20 cellular contexts compared by ENCODE assay signal in the genomic region with DNA sequence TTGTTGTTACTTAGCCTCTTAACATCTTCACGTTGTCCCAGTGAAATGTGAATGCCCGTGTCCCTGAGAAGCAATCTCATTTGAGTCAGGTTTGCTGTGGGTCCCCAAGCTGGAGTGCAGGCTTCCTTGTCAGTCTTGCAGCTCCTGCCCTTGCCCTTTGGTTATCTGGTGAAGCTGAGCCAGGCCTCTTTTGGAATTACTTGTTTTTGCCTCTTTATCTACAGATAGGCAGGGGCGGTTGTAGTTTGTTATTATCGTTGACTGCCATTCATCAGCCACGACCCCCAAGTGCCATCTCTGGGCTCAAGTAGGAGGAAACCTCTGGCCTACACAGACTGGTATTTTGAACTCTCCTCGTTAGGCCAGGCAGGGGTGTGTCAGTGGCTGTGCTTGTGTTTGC. TPM values are rescaled to one million over a fixed set of nuclear protein-coding genes. Genes with fewer than 3 reads are reported as not detected.
A peak's percentile ranks its signal among the peaks of the same experiment; 100 is the strongest.
DNase-seq lines count a peak whose midpoint lies in the region; ATAC-seq, FAIRE-seq and TF ChIP-seq lines count a peak whose summit lies in the region.
"Had no signal": no experiment of that assay in that cellular context is flagged by ENCODE, and none has a peak within 500 bp of the region (broad histone marks: within the 10 kb centered on the region; RNA-seq: fewer than 3 reads in every experiment).

No MANE protein-coding gene starts in this region.

- H3K36me3 ChIP-seq in HepG2 (replicated peaks in 1 of 2; ENCODE audit: control insufficient read depth in 1 of 2, insufficient read depth in 2 of 2, low read length in 2 of 2) = peaks cover 12 to 37% of the 10 kb centered on the region in 2 experiments
- peaks cover 0 to 16% (median under 1%) of the 10 kb centered on the region in 4 donors for H3K36me3 ChIP-seq in right lobe of liver
- peaks cover 36 to 54% of the 10 kb centered on the region in 2 experiments for H3K36me3 ChIP-seq in mesenchymal stem cell (ENCODE audit: control insufficient read depth in 1 of 2, insufficient read depth in 2 of 2, low read depth in 1 of 2, low read length in 2 of 2)

- TF ChIP-seq EP300 in HepG2 (IDR thresholded peaks at IDR 0.05; ENCODE audit: low read depth in 2 of 2, low read length in 2 of 2) (no peak), HepG2 (CRISPR knock-in tag; IDR thresholded peaks at IDR 0.05; ENCODE audit: borderline replicate concordance) (no peak)

- H3K79me1 ChIP-seq in mesenchymal stem cell (replicated peaks; ENCODE audit: low read length, poor library complexity, severe bottlenecking) = peaks cover 37% of the 10 kb centered on the region

- H3K79me2 ChIP-seq in HepG2 (ENCODE audit: insufficient read depth, low read length) = peaks cover 25% of the 10 kb centered on the region

- peaks cover 16% of the 10 kb centered on the region for H3K36me3 Mint-ChIP-seq in activated T-helper 1 cell treated with anti-CD3 and anti-CD28 coated beads, Interleukin-12 subunit alpha, Interleukin-12 subunit beta, Interleukin-2, Interleukin-4 antibody, amounts not matched to agents 30 ng/mL and 10 ng/mL and 1 ng/mL, durations not matched to agents 14 hours and 24 hours and 36 hours (ENCODE audit: low read depth)
- H3K36me3 Mint-ChIP-seq in activated naive CD4-positive, alpha-beta T cell treated with anti-CD3 and anti-CD28 coated beads, Interleukin-2, amount 10 ng/mL, durations not matched to agents 7 days and 5 days = peaks cover 20% of the 10 kb centered on the region
- H3K36me3 Mint-ChIP-seq: natural killer cell had no signal

- no peak overlapping the region for H2BK15ac ChIP-seq in mesenchymal stem cell (ENCODE audit: low read depth, poor library complexity, severe bottlenecking)

- ATAC-seq in HepG2 (no peak), right lobe of liver (no peak), GM18519 (IDR thresholded peaks at IDR 0.05; ENCODE audit: low FRiP score, unreplicated experiment) (no peak)
- ATAC-seq: HCT116; natural killer cell; stimulated activated naive CD8-positive, alpha-beta T cell treated with anti-CD3 and anti-CD28 coated beads, Interleukin-15, amount 100 ng/mL, for 72 hours had no signal

- no peak for TF ChIP-seq RAD21 in HepG2 (CRISPR knock-in tag; IDR thresholded peaks at IDR 0.05)

- no peak for DNase-seq in HepG2 (ENCODE audit: low spot score)
- no peak for DNase-seq in right lobe of liver
- no peak for DNase-seq in activated T-helper 1 cell treated with anti-CD3 and anti-CD28 coated beads, Interleukin-12 subunit alpha, Interleukin-12 subunit beta, Interleukin-2, Interleukin-4 antibody, amounts not matched to agents 30 ng/mL and 10 ng/mL and 1 ng/mL, durations not matched to agents 14 hours and 24 hours and 36 hours (ENCODE audit: low spot score)
- DNase-seq in mesenchymal stem cell = no peak
- no peak for DNase-seq in NCI-H446 treated with DMSO at 0.1 percent for 48 hours (lab: John Stamatoyannopoulos, UW)
- no peak for DNase-seq in DMS153 (lab: John Stamatoyannopoulos, UW)
- no peak for DNase-seq in activated naive CD4-positive, alpha-beta T cell treated with anti-CD3 and anti-CD28 coated beads, Interleukin-2, amount 10 ng/mL, durations not matched to agents 7 days and 5 days
- DNase-seq: activated CD4-positive, alpha-beta T cell treated with anti-CD3 and anti-CD28 coated beads, Interleukin-2, amount 50 U/mL, for 1 hour; MM.1S; natural killer cell; NCI-H187; NCI-H510A; stimulated activated CD4-positive, alpha-beta T cell treated with anti-CD3 and anti-CD28 coated beads, Interleukin-15, amount 100 ng/mL, for 24 hours; stimulated activated naive CD8-positive, alpha-beta T cell treated with anti-CD3 and anti-CD28 coated beads, Interleukin-15, amount 100 ng/mL, for 72 hours had no signal

- H2BK120ac ChIP-seq in mesenchymal stem cell (ENCODE audit: low read depth, low read length) = no peak overlapping the region

- no peak overlapping the region for H3K4ac ChIP-seq in mesenchymal stem cell (ENCODE audit: low read depth in 1 of 2, low read length in 2 of 2)

- TF ChIP-seq POLR2A in HepG2 (IDR thresholded peaks at IDR 0.05; ENCODE audit: insufficient read depth in 1 of 2, low read depth in 2 of 2, low read length in 2 of 2) (no peak), right lobe of liver (IDR thresholded peaks at IDR 0.05) (no peak)

- BruUV-seq in HepG2 (replicated peaks; lab: Mats Ljungman, UMichigan) = no TSS peak

- H3K18ac ChIP-seq in mesenchymal stem cell (ENCODE audit: low read depth in 1 of 2, low read length in 2 of 2) = no peak overlapping the region

- H3K23ac ChIP-seq in mesenchymal stem cell (ENCODE audit: low read length in 2 of 2) = no peak overlapping the region

- H3K4me1 Mint-ChIP-seq in activated T-helper 1 cell treated with anti-CD3 and anti-CD28 coated beads, Interleukin-12 subunit alpha, Interleukin-12 subunit beta, Interleukin-2, Interleukin-4 antibody, amounts not matched to agents 30 ng/mL and 10 ng/mL and 1 ng/mL, durations not matched to agents 14 hours and 24 hours and 36 hours (ENCODE audit: low read depth) = peaks cover 44% of the 10 kb centered on the region
- H3K4me1 Mint-ChIP-seq in activated naive CD4-positive, alpha-beta T cell treated with anti-CD3 and anti-CD28 coated beads, Interleukin-2, amount 10 ng/mL, durations not matched to agents 7 days and 5 days = peaks cover 44% of the 10 kb centered on the region

- CTCF ChIA-PET in HepG2 (lab: Yijun Ruan, JAX; ENCODE audit: low intra/inter-chr PET ratio, low total read pairs) = no interaction called here
- CTCF ChIA-PET in activated naive CD4-positive, alpha-beta T cell treated with anti-CD3 and anti-CD28 coated beads, Interleukin-2, amount 10 ng/mL, durations not matched to agents 7 days and 5 days (lab: Charles Lee) = interaction anchor here (1.3 kb wide), 1 partner anchor 21 kb away, joined by 3 read pairs; no protein-coding TSS in a partner anchor

- no peak overlapping the region for H3K4me3 ChIP-seq in HepG2 (replicated peaks in 1 of 3; ENCODE audit: insufficient read depth in 1 of 3, low read depth in 2 of 3, low read length in 3 of 3)
- no peak overlapping the region for H3K4me3 ChIP-seq in right lobe of liver
- peak overlapping the region in 1 of 2 experiments; percentile 98 for H3K4me3 ChIP-seq in mesenchymal stem cell (ENCODE audit: insufficient read depth in 1 of 2, low read depth in 1 of 2, low read length in 2 of 2)

- H3K4me3 Mint-ChIP-seq in activated T-helper 1 cell treated with anti-CD3 and anti-CD28 coated beads, Interleukin-12 subunit alpha, Interleukin-12 subunit beta, Interleukin-2, Interleukin-4 antibody, amounts not matched to agents 30 ng/mL and 10 ng/mL and 1 ng/mL, durations not matched to agents 14 hours and 24 hours and 36 hours = peak overlapping the region; percentile 28
- no peak overlapping the region for H3K4me3 Mint-ChIP-seq in activated naive CD4-positive, alpha-beta T cell treated with anti-CD3 and anti-CD28 coated beads, Interleukin-2, amount 10 ng/mL, durations not matched to agents 7 days and 5 days
- H3K4me3 Mint-ChIP-seq: natural killer cell had no signal

- H4K8ac ChIP-seq in mesenchymal stem cell (ENCODE audit: low read length) = no peak overlapping the region

- H2BK5ac ChIP-seq in mesenchymal stem cell (ENCODE audit: low read depth, low read length, poor library complexity, severe bottlenecking) = no peak overlapping the region

- H3K27me3 Mint-ChIP-seq in activated T-helper 1 cell treated with anti-CD3 and anti-CD28 coated beads, Interleukin-12 subunit alpha, Interleukin-12 subunit beta, Interleukin-2, Interleukin-4 antibody, amounts not matched to agents 30 ng/mL and 10 ng/mL and 1 ng/mL, durations not matched to agents 14 hours and 24 hours and 36 hours (ENCODE audit: insufficient read depth) = no peaks in the 10 kb centered on the region
- no peaks in the 10 kb centered on the region for H3K27me3 Mint-ChIP-seq in activated naive CD4-positive, alpha-beta T cell treated with anti-CD3 and anti-CD28 coated beads, Interleukin-2, amount 10 ng/mL, durations not matched to agents 7 days and 5 days
- H3K27me3 Mint-ChIP-seq: stimulated activated naive CD8-positive, alpha-beta T cell treated with anti-CD3 and anti-CD28 coated beads, Interleukin-15, amount 100 ng/mL, for 72 hours had no signal

- no peak overlapping the region for H3K14ac ChIP-seq in mesenchymal stem cell (ENCODE audit: low read length in 2 of 2)

- H4K91ac ChIP-seq in mesenchymal stem cell (ENCODE audit: low read length) = no peak overlapping the region

- H2BK12ac ChIP-seq in mesenchymal stem cell (ENCODE audit: low read length in 2 of 2) = no peak overlapping the region

- POLR2A ChIA-PET in HepG2 (lab: Yijun Ruan, JAX) = interaction anchor here (1.0 to 6.6 kb wide), 3 partner anchors 8 to 219 kb away, joined by 3 to 332 read pairs (median 6); partner anchors contain the start of gene TMEM14B

- H2AFZ ChIP-seq in HepG2 (ENCODE audit: low read length) (no peak overlapping the region), mesenchymal stem cell (ENCODE audit: low read depth, low read length) (no peak overlapping the region)

- H3K27ac Mint-ChIP-seq in activated T-helper 1 cell treated with anti-CD3 and anti-CD28 coated beads, Interleukin-12 subunit alpha, Interleukin-12 subunit beta, Interleukin-2, Interleukin-4 antibody, amounts not matched to agents 30 ng/mL and 10 ng/mL and 1 ng/mL, durations not matched to agents 14 hours and 24 hours and 36 hours = no peak overlapping the region
- H3K27ac Mint-ChIP-seq in activated naive CD4-positive, alpha-beta T cell treated with anti-CD3 and anti-CD28 coated beads, Interleukin-2, amount 10 ng/mL, durations not matched to agents 7 days and 5 days = no peak overlapping the region
- H3K27ac Mint-ChIP-seq: stimulated activated naive CD8-positive, alpha-beta T cell treated with anti-CD3 and anti-CD28 coated beads, Interleukin-15, amount 100 ng/mL, for 72 hours had no signal

- intact Hi-C loops in HepG2 (cut with micrococcal nuclease; ENCODE audit: unreplicated experiment) = no loop called here
- intact Hi-C loops in right lobe of liver (cut with DNase I) = no loop called here
- intact Hi-C loops in activated T-helper 1 cell treated with anti-CD3 and anti-CD28 coated beads, Interleukin-12 subunit alpha, Interleukin-12 subunit beta, Interleukin-2, Interleukin-4 antibody, amounts not matched to agents 30 ng/mL and 10 ng/mL and 1 ng/mL, durations not matched to agents 14 hours and 24 hours and 36 hours (cut with micrococcal nuclease) = no loop called here

- no peaks in the 10 kb centered on the region for H4K20me1 ChIP-seq in HepG2 (ENCODE audit: insufficient read depth, low read length)

- no peak overlapping the region for H3K9ac ChIP-seq in HepG2 (ENCODE audit: insufficient read depth, low read depth, low read length)
- H3K9ac ChIP-seq in mesenchymal stem cell (ENCODE audit: low read length) = peak overlapping the region; percentile 99

- FAIRE-seq in HepG2 (lab: Jason Lieb, UNC) = no peak
- FAIRE-seq: colon, frontal cortex had no signal

- peaks cover 34% of the 10 kb centered on the region for H3K4me1 ChIP-seq in HepG2 (ENCODE audit: insufficient read depth, low read length)
- H3K4me1 ChIP-seq in right lobe of liver = peaks cover 0 to 13% (median 0%) of the 10 kb centered on the region in 4 donors
- H3K4me1 ChIP-seq in mesenchymal stem cell (ENCODE audit: control insufficient read depth, insufficient read depth, low read depth, low read length) = peaks cover 3% of the 10 kb centered on the region

- in situ Hi-C loops in HepG2 (cut with HindIII; ENCODE audit: extremely low pct_ligation_motif_present, low pct_unique_long_range_greater_than_20kb) = no loop called here

- no peaks in the 10 kb centered on the region for H3K9me3 ChIP-seq in HepG2 (ENCODE audit: low read length)
- no peaks in the 10 kb centered on the region for H3K9me3 ChIP-seq in right lobe of liver
- H3K9me3 ChIP-seq in mesenchymal stem cell (ENCODE audit: control insufficient read depth, low read length) = no peaks in the 10 kb centered on the region

- 92% methylated on average over 6 of the region's 6 CpGs for WGBS in HepG2 (ENCODE audit: low lambda C conversion rate)
- 67% methylated on average over 5 of the region's 6 CpGs for WGBS in right lobe of liver (ENCODE audit: insufficient coverage, low coverage, low lambda C conversion rate, missing lambda C conversion rate)
- WGBS in mesenchymal stem cell = 91% methylated on average over 6 of the region's 6 CpGs

- peak overlapping the region; percentile 73; the same call in 1 of the 2 replicates for H3K4me2 ChIP-seq in HepG2 (ENCODE audit: low read depth, low read length)
- H3K4me2 ChIP-seq in mesenchymal stem cell (ENCODE audit: low read length, poor library complexity, severe bottlenecking) = no peak overlapping the region

- no peak overlapping the region for H2AK5ac ChIP-seq in mesenchymal stem cell (ENCODE audit: low read length, severe bottlenecking)

- H3K27me3 ChIP-seq in HepG2 (ENCODE audit: control insufficient read depth in 1 of 2, insufficient read depth in 2 of 2, low read length in 2 of 2) (no peaks in the 10 kb centered on the region), right lobe of liver (no peaks in the 10 kb centered on the region), mesenchymal stem cell (ENCODE audit: control insufficient read depth in 1 of 2, insufficient read depth in 1 of 2, low read length in 2 of 2) (no peaks in the 10 kb centered on the region)

- H3K9me3 Mint-ChIP-seq in activated T-helper 1 cell treated with anti-CD3 and anti-CD28 coated beads, Interleukin-12 subunit alpha, Interleukin-12 subunit beta, Interleukin-2, Interleukin-4 antibody, amounts not matched to agents 30 ng/mL and 10 ng/mL and 1 ng/mL, durations not matched to agents 14 hours and 24 hours and 36 hours = no peaks in the 10 kb centered on the region
- H3K9me3 Mint-ChIP-seq in activated naive CD4-positive, alpha-beta T cell treated with anti-CD3 and anti-CD28 coated beads, Interleukin-2, amount 10 ng/mL, durations not matched to agents 7 days and 5 days = no peaks in the 10 kb centered on the region
- H3K9me3 Mint-ChIP-seq: natural killer cell; stimulated activated naive CD8-positive, alpha-beta T cell treated with anti-CD3 and anti-CD28 coated beads, Interleukin-15, amount 100 ng/mL, for 72 hours had no signal

- no peak for TF ChIP-seq CTCF in HepG2 (CRISPR knock-in tag; IDR thresholded peaks at IDR 0.05)
- TF ChIP-seq CTCF in right lobe of liver (IDR thresholded peaks at IDR 0.05) = no peak

- H3K27ac ChIP-seq in HepG2 (ENCODE audit: extremely low read length, insufficient read depth, low read length) (no peak overlapping the region), right lobe of liver (no peak overlapping the region), mesenchymal stem cell (ENCODE audit: low read length, poor library complexity, severe bottlenecking) (no peak overlapping the region)

RNA-seq across cellular contexts. Expression of gene TMEM14C, which starts 2.2 kb away (rescaled TPM):
- 163 and 184 TPM in 2 replicates for total RNA-seq in HepG2 (2016; rRNA removed; fragmentation: Illumina TruSeq; extraction: Trizol)
- 87.4 and 106 TPM in 2 replicates for total RNA-seq in HepG2 (2016; cell fraction: cytosol; rRNA removed; fragmentation: Illumina TruSeq; extraction: Trizol; ENCODE audit: low read depth)
- total RNA-seq in HepG2 (2016; cell fraction: insoluble cytoplasmic fraction; rRNA removed; fragmentation: Illumina TruSeq; extraction: Trizol) = 172 and 188 TPM in 2 replicates
- 122 and 141 TPM in 2 replicates for total RNA-seq in HepG2 (2016; cell fraction: membrane; rRNA removed; fragmentation: Illumina TruSeq; extraction: Trizol)
- total RNA-seq in HepG2 (2016; cell fraction: nucleus; rRNA removed; fragmentation: Illumina TruSeq; extraction: Trizol) = 137 and 149 TPM in 2 replicates
- 157 and 184 TPM in 2 replicates for polyA plus RNA-seq in HepG2 (2011; rRNA removed)
- polyA plus RNA-seq in HepG2 (2011; cell fraction: cytosol; rRNA removed) = 179 and 195 TPM in 2 replicates
- 50.7 TPM in 2 replicates for polyA plus RNA-seq in HepG2 (2011; cell fraction: nucleus; rRNA removed)
- polyA plus RNA-seq in HepG2 (2012) = 127 and 151 TPM in 2 replicates
- 93.8 and 119 TPM in 2 replicates for polyA plus RNA-seq in HepG2 (2016; cell fraction: cytosol; fragmentation: Illumina TruSeq; extraction: Trizol; ENCODE audit: low read depth)
- 155 and 169 TPM in 2 replicates for polyA plus RNA-seq in HepG2 (2016; cell fraction: insoluble cytoplasmic fraction; fragmentation: Illumina TruSeq; extraction: Trizol; ENCODE audit: low read depth)
- 116 and 139 TPM in 2 replicates for polyA plus RNA-seq in HepG2 (2016; cell fraction: membrane; fragmentation: Illumina TruSeq; extraction: Trizol; ENCODE audit: low read depth)
- polyA plus RNA-seq in HepG2 (2016; cell fraction: nucleus; fragmentation: Illumina TruSeq; extraction: Trizol; ENCODE audit: insufficient read depth, low read depth) = 215 and 223 TPM in 2 replicates
- 101 and 129 TPM in 2 replicates for polyA minus RNA-seq in HepG2 (2011; rRNA and poly(A)+ RNA removed; ENCODE audit: low replicate concordance)
- polyA minus RNA-seq in HepG2 (2011; cell fraction: cytosol; rRNA and poly(A)+ RNA removed) = 36.3 and 44.5 TPM in 2 replicates
- polyA minus RNA-seq in HepG2 (2011; cell fraction: nucleus; rRNA and poly(A)+ RNA removed) = 24.2 and 24.3 TPM in 2 replicates
- 10 to 100 TPM; 45.6 to 72.1 (median 54.0) TPM for total RNA-seq in right lobe of liver
- 57.3 and 63.1 TPM in 2 replicates for total RNA-seq in activated T-helper 1 cell treated with anti-CD3 and anti-CD28 coated beads, Interleukin-12 subunit alpha, Interleukin-12 subunit beta, Interleukin-2, Interleukin-4 antibody, amounts not matched to agents 30 ng/mL and 10 ng/mL and 1 ng/mL, durations not matched to agents 14 hours and 24 hours and 36 hours
- 216 TPM for polyA plus RNA-seq in mesenchymal stem cell (2013, experiment 1 of 2)
- polyA plus RNA-seq in mesenchymal stem cell (2013, experiment 2 of 2) = 223 TPM

RNA-seq across cellular contexts. Expression of gene TMEM14B, which starts 22.6 kb away (rescaled TPM):
- total RNA-seq in HepG2 (2016; rRNA removed; fragmentation: Illumina TruSeq; extraction: Trizol) (191 and 200 TPM in 2 replicates), right lobe of liver (10 to 100 TPM; 32.6 to 49.8 (median 43.5) TPM)
- 220 and 308 TPM in 2 replicates for total RNA-seq in HepG2 (2016; cell fraction: cytosol; rRNA removed; fragmentation: Illumina TruSeq; extraction: Trizol; ENCODE audit: low read depth)
- total RNA-seq in HepG2 (2016; cell fraction: insoluble cytoplasmic fraction; rRNA removed; fragmentation: Illumina TruSeq; extraction: Trizol) = 192 and 194 TPM in 2 replicates
- 279 and 333 TPM in 2 replicates for total RNA-seq in HepG2 (2016; cell fraction: membrane; rRNA removed; fragmentation: Illumina TruSeq; extraction: Trizol)
- 116 and 125 TPM in 2 replicates for total RNA-seq in HepG2 (2016; cell fraction: nucleus; rRNA removed; fragmentation: Illumina TruSeq; extraction: Trizol)
- 86.9 and 133 TPM in 2 replicates for polyA plus RNA-seq in HepG2 (2011; rRNA removed)
- polyA plus RNA-seq in HepG2 (2011; cell fraction: cytosol; rRNA removed) = 90.3 and 110 TPM in 2 replicates
- polyA plus RNA-seq in HepG2 (2011; cell fraction: nucleus; rRNA removed) = 36.1 and 45.4 TPM in 2 replicates
- 61.8 and 116 TPM in 2 replicates for polyA plus RNA-seq in HepG2 (2012)
- polyA plus RNA-seq in HepG2 (2016; cell fraction: cytosol; fragmentation: Illumina TruSeq; extraction: Trizol; ENCODE audit: low read depth) = 248 and 371 TPM in 2 replicates
- polyA plus RNA-seq in HepG2 (2016; cell fraction: insoluble cytoplasmic fraction; fragmentation: Illumina TruSeq; extraction: Trizol; ENCODE audit: low read depth) = 171 and 177 TPM in 2 replicates
- polyA plus RNA-seq in HepG2 (2016; cell fraction: membrane; fragmentation: Illumina TruSeq; extraction: Trizol; ENCODE audit: low read depth) = 243 and 316 TPM in 2 replicates
- polyA plus RNA-seq in HepG2 (2016; cell fraction: nucleus; fragmentation: Illumina TruSeq; extraction: Trizol; ENCODE audit: insufficient read depth, low read depth) = 178 and 179 TPM in 2 replicates
- 57.9 and 63.5 TPM in 2 replicates for polyA minus RNA-seq in HepG2 (2011; rRNA and poly(A)+ RNA removed; ENCODE audit: low replicate concordance)
- 22.6 and 28.8 TPM in 2 replicates for polyA minus RNA-seq in HepG2 (2011; cell fraction: cytosol; rRNA and poly(A)+ RNA removed)
- 64.8 and 69.5 TPM in 2 replicates for polyA minus RNA-seq in HepG2 (2011; cell fraction: nucleus; rRNA and poly(A)+ RNA removed)
- total RNA-seq in activated T-helper 1 cell treated with anti-CD3 and anti-CD28 coated beads, Interleukin-12 subunit alpha, Interleukin-12 subunit beta, Interleukin-2, Interleukin-4 antibody, amounts not matched to agents 30 ng/mL and 10 ng/mL and 1 ng/mL, durations not matched to agents 14 hours and 24 hours and 36 hours = 82.1 and 83.7 TPM in 2 replicates
- polyA plus RNA-seq in mesenchymal stem cell (2013, experiment 1 of 2) = 76.2 TPM
- polyA plus RNA-seq in mesenchymal stem cell (2013, experiment 2 of 2) = 78.3 TPM

RNA-seq across cellular contexts. Expression of gene PAK1IP1, which starts 30.3 kb away (rescaled TPM):
- total RNA-seq in HepG2 (2016; rRNA removed; fragmentation: Illumina TruSeq; extraction: Trizol) (66.2 and 106 TPM in 2 replicates), right lobe of liver (1 to 10 TPM; 3.4 to 9.1 (median 6.5) TPM)
- 11.9 and 13.2 TPM in 2 replicates for total RNA-seq in HepG2 (2016; cell fraction: cytosol; rRNA removed; fragmentation: Illumina TruSeq; extraction: Trizol; ENCODE audit: low read depth)
- 64.7 and 103 TPM in 2 replicates for total RNA-seq in HepG2 (2016; cell fraction: insoluble cytoplasmic fraction; rRNA removed; fragmentation: Illumina TruSeq; extraction: Trizol)
- total RNA-seq in HepG2 (2016; cell fraction: membrane; rRNA removed; fragmentation: Illumina TruSeq; extraction: Trizol) = 18.5 and 23.4 TPM in 2 replicates
- total RNA-seq in HepG2 (2016; cell fraction: nucleus; rRNA removed; fragmentation: Illumina TruSeq; extraction: Trizol) = 27.0 and 28.3 TPM in 2 replicates
- 17.0 and 23.4 TPM in 2 replicates for polyA plus RNA-seq in HepG2 (2011; rRNA removed)
- polyA plus RNA-seq in HepG2 (2011; cell fraction: cytosol; rRNA removed) = 11.7 and 15.1 TPM in 2 replicates
- polyA plus RNA-seq in HepG2 (2011; cell fraction: nucleus; rRNA removed) = 5.6 and 6.6 TPM in 2 replicates
- 21.1 and 24.1 TPM in 2 replicates for polyA plus RNA-seq in HepG2 (2012)
- polyA plus RNA-seq in HepG2 (2016; cell fraction: cytosol; fragmentation: Illumina TruSeq; extraction: Trizol; ENCODE audit: low read depth) = 5.7 and 6.5 TPM in 2 replicates
- 92.1 and 98.0 TPM in 2 replicates for polyA plus RNA-seq in HepG2 (2016; cell fraction: insoluble cytoplasmic fraction; fragmentation: Illumina TruSeq; extraction: Trizol; ENCODE audit: low read depth)
- polyA plus RNA-seq in HepG2 (2016; cell fraction: membrane; fragmentation: Illumina TruSeq; extraction: Trizol; ENCODE audit: low read depth) = 9.4 and 11.3 TPM in 2 replicates
- polyA plus RNA-seq in HepG2 (2016; cell fraction: nucleus; fragmentation: Illumina TruSeq; extraction: Trizol; ENCODE audit: insufficient read depth, low read depth) = 36.0 and 37.3 TPM in 2 replicates
- polyA minus RNA-seq in HepG2 (2011; rRNA and poly(A)+ RNA removed; ENCODE audit: low replicate concordance) = 15.3 and 20.5 TPM in 2 replicates
- polyA minus RNA-seq in HepG2 (2011; cell fraction: cytosol; rRNA and poly(A)+ RNA removed) = 6.3 and 9.7 TPM in 2 replicates
- 7.9 and 10.6 TPM in 2 replicates for polyA minus RNA-seq in HepG2 (2011; cell fraction: nucleus; rRNA and poly(A)+ RNA removed)
- 35.3 and 37.4 TPM in 2 replicates for total RNA-seq in activated T-helper 1 cell treated with anti-CD3 and anti-CD28 coated beads, Interleukin-12 subunit alpha, Interleukin-12 subunit beta, Interleukin-2, Interleukin-4 antibody, amounts not matched to agents 30 ng/mL and 10 ng/mL and 1 ng/mL, durations not matched to agents 14 hours and 24 hours and 36 hours
- polyA plus RNA-seq in mesenchymal stem cell (2013, experiment 1 of 2) = 22.4 TPM
- 23.4 TPM for polyA plus RNA-seq in mesenchymal stem cell (2013, experiment 2 of 2)

RNA-seq across cellular contexts. Expression of gene C6orf52, which starts 30.6 kb away (rescaled TPM):
- total RNA-seq in HepG2 (2016; rRNA removed; fragmentation: Illumina TruSeq; extraction: Trizol) (0.53 and 0.66 TPM in 2 replicates), right lobe of liver (1 to 10 TPM in 1 of 6 experiments, under 1 TPM in 1, not detected in 4; 0.75 to 1.2 TPM)
- total RNA-seq in HepG2 (2016; cell fraction: cytosol; rRNA removed; fragmentation: Illumina TruSeq; extraction: Trizol; ENCODE audit: low read depth) = not detected in 2 replicates
- total RNA-seq in HepG2 (2016; cell fraction: insoluble cytoplasmic fraction; rRNA removed; fragmentation: Illumina TruSeq; extraction: Trizol) = 1.0 and 1.1 TPM in 2 replicates
- total RNA-seq in HepG2 (2016; cell fraction: membrane; rRNA removed; fragmentation: Illumina TruSeq; extraction: Trizol) = not detected in 2 replicates
- total RNA-seq in HepG2 (2016; cell fraction: nucleus; rRNA removed; fragmentation: Illumina TruSeq; extraction: Trizol) = not detected in 2 replicates
- 0.50 TPM in 1 of 2 replicates, not detected in the other for polyA plus RNA-seq in HepG2 (2011; rRNA removed)
- 0.35 and 0.38 TPM in 2 replicates for polyA plus RNA-seq in HepG2 (2011; cell fraction: cytosol; rRNA removed)
- polyA plus RNA-seq in HepG2 (2011; cell fraction: nucleus; rRNA removed) = not detected in 2 replicates
- 0.36 and 0.52 TPM in 2 replicates for polyA plus RNA-seq in HepG2 (2012)
- polyA plus RNA-seq in HepG2 (2016; cell fraction: cytosol; fragmentation: Illumina TruSeq; extraction: Trizol; ENCODE audit: low read depth) = not detected in 2 replicates
- polyA plus RNA-seq in HepG2 (2016; cell fraction: insoluble cytoplasmic fraction; fragmentation: Illumina TruSeq; extraction: Trizol; ENCODE audit: low read depth) = 0.60 and 1.2 TPM in 2 replicates
- polyA plus RNA-seq in HepG2 (2016; cell fraction: membrane; fragmentation: Illumina TruSeq; extraction: Trizol; ENCODE audit: low read depth) = not detected in 2 replicates
- polyA plus RNA-seq in HepG2 (2016; cell fraction: nucleus; fragmentation: Illumina TruSeq; extraction: Trizol; ENCODE audit: insufficient read depth, low read depth) = 1.4 TPM in 1 of 2 replicates, not detected in the other
- not detected in 2 replicates for polyA minus RNA-seq in HepG2 (2011; rRNA and poly(A)+ RNA removed; ENCODE audit: low replicate concordance)
- polyA minus RNA-seq in HepG2 (2011; cell fraction: cytosol; rRNA and poly(A)+ RNA removed) = not detected in 2 replicates
- polyA minus RNA-seq in HepG2 (2011; cell fraction: nucleus; rRNA and poly(A)+ RNA removed) = not detected in 2 replicates
- total RNA-seq in activated T-helper 1 cell treated with anti-CD3 and anti-CD28 coated beads, Interleukin-12 subunit alpha, Interleukin-12 subunit beta, Interleukin-2, Interleukin-4 antibody, amounts not matched to agents 30 ng/mL and 10 ng/mL and 1 ng/mL, durations not matched to agents 14 hours and 24 hours and 36 hours = 3.6 and 6.0 TPM in 2 replicates
- polyA plus RNA-seq in mesenchymal stem cell (2013, experiment 1 of 2) = 1.7 TPM
- 2.4 TPM for polyA plus RNA-seq in mesenchymal stem cell (2013, experiment 2 of 2)
- total RNA-seq: endothelial cell of umbilical vein, lower leg skin had no signal
